ENCODE assay signal across 8 cellular contexts in genomic region chr4:98467627-98468072, GRCh38.
DNase-seq lines count a peak whose midpoint lies in the region; ATAC-seq, FAIRE-seq and TF ChIP-seq lines count a peak whose summit lies in the region.

No MANE protein-coding gene starts in this region.

- DNase-seq in H4 (ENCODE audit: low spot score) = peak; percentile 84
- peak; percentile 84 for DNase-seq in LoVo (ENCODE audit: low spot score)
- peak; percentile 74 for DNase-seq in SK-N-SH
- DNase-seq in activated naive CD4-positive, alpha-beta T cell treated with anti-CD3 and anti-CD28 coated beads, Interleukin-2, amount 50 U/mL, for 72 hours (ENCODE audit: low spot score in 2 of 2) = peak; percentile 63 to 74
- peak; percentile 59 to 94 (median 84) for DNase-seq in head of caudate nucleus
- peak in 1 of 2 donors; percentile 80 for DNase-seq in upper lobe of left lung

- peak; percentile 86 for TF ChIP-seq CTCF in SK-N-SH (IDR thresholded peaks at IDR 0.05)
- peak; percentile 57 for TF ChIP-seq CTCF in parathyroid adenoma (IDR thresholded peaks at IDR 0.05)
- peak; percentile 58 to 82 (median 73) for TF ChIP-seq CTCF in upper lobe of left lung (IDR thresholded peaks at IDR 0.05)

- H3K4me1 ChIP-seq in SK-N-SH (ENCODE audit: control insufficient read depth in 1 of 2, insufficient read depth in 2 of 2, low read depth in 1 of 2, low read length in 1 of 2) = peaks cover 0 to 4% of the 10 kb centered on the region in 2 experiments; a peak in 2 of 4 replicates
- peaks cover 3% of the 10 kb centered on the region for H3K4me1 ChIP-seq in parathyroid adenoma
- peaks cover 6 to 19% (median 14%) of the 10 kb centered on the region in 4 donors for H3K4me1 ChIP-seq in upper lobe of left lung

- H3K9me2 ChIP-seq in SK-N-SH = no peaks in the 10 kb centered on the region

- WGBS in SK-N-SH (ENCODE audit: low lambda C conversion rate) = 5% methylated on average over 20 of the region's 20 CpGs
- 1 to 2% methylated on average over 11 to 20 of the region's 20 CpGs for WGBS in upper lobe of left lung, 2 donors

- TF ChIP-seq POLR2A in upper lobe of left lung (IDR thresholded peaks at IDR 0.05) = no peak

- H3K9me3 ChIP-seq in SK-N-SH = no peaks in the 10 kb centered on the region
- no peaks in the 10 kb centered on the region for H3K9me3 ChIP-seq in parathyroid adenoma (ENCODE audit: control insufficient read depth, low read length)
- H3K9me3 ChIP-seq in upper lobe of left lung = no peaks in the 10 kb centered on the region

- H3K36me3 ChIP-seq in SK-N-SH (replicated peaks in 1 of 2; ENCODE audit: control insufficient read depth in 1 of 2, insufficient read depth in 2 of 2, low read length in 1 of 2) = peaks cover 16 to 19% of the 10 kb centered on the region in 2 experiments
- no peaks in the 10 kb centered on the region for H3K36me3 ChIP-seq in parathyroid adenoma (ENCODE audit: control insufficient read depth, insufficient read depth, low read length)
- no peaks in the 10 kb centered on the region for H3K36me3 ChIP-seq in upper lobe of left lung

- H3K27ac Mint-ChIP-seq in activated naive CD4-positive, alpha-beta T cell treated with anti-CD3 and anti-CD28 coated beads, Interleukin-2, amount 50 U/mL, for 72 hours = peak overlapping the region in 1 of 2 donors; percentile 15

- no peak overlapping the region for H2AFZ ChIP-seq in SK-N-SH (ENCODE audit: low read depth)
- H2AFZ ChIP-seq in parathyroid adenoma = peak overlapping the region; percentile 78

- TF ChIP-seq RAD21 in SK-N-SH (IDR thresholded peaks at IDR 0.05; ENCODE audit: low read length) = peak; percentile 92

- H3K4me2 ChIP-seq in SK-N-SH = peak overlapping the region; percentile 77
- peak overlapping the region; percentile 80 for H3K4me2 ChIP-seq in parathyroid adenoma (ENCODE audit: low read length)

- H3K9me3 Mint-ChIP-seq in activated naive CD4-positive, alpha-beta T cell treated with anti-CD3 and anti-CD28 coated beads, Interleukin-2, amount 50 U/mL, for 72 hours = peaks cover 0 to 3% of the 10 kb centered on the region in 2 donors

- POLR2A ChIA-PET in SK-N-SH (lab: Yijun Ruan, JAX) = interaction anchor here (1.0 kb wide), 2 partner anchors 207 to 462 kb away, joined by 3 to 4 read pairs; partner anchors contain the start of gene EIF4E

- H3K79me2 ChIP-seq in SK-N-SH (ENCODE audit: insufficient read depth) (no peaks in the 10 kb centered on the region), parathyroid adenoma (no peaks in the 10 kb centered on the region)

- CTCF ChIA-PET in SK-N-SH (lab: Yijun Ruan, JAX) = interaction anchor here (0.6 to 2.8 kb wide), 68 partner anchors 9 to 995 kb away, joined by 3 to 33 read pairs (median 4); partner anchors contain the start of genes STPG2 and TSPAN5

- no peak for TF ChIP-seq EP300 in SK-N-SH (IDR thresholded peaks at IDR 0.05; ENCODE audit: borderline replicate concordance in 1 of 2, low read depth in 1 of 2, low read length in 1 of 2)
- no peak for TF ChIP-seq EP300 in upper lobe of left lung (IDR thresholded peaks at IDR 0.05)

- H3F3A ChIP-seq in SK-N-SH (replicated peaks; ENCODE audit: insufficient read depth) = peaks cover 7% of the 10 kb centered on the region

- H3K27ac ChIP-seq in SK-N-SH (ENCODE audit: low read depth in 2 of 2, low read length in 1 of 2) (peak overlapping the region in 1 of 2 experiments; percentile 71; a peak in 2 of 4 replicates), parathyroid adenoma (no peak overlapping the region), upper lobe of left lung (no peak overlapping the region)

- H3K9ac ChIP-seq in SK-N-SH (0 out of 2 replicates have a peak overlapping the region, but pooled peaks have one; percentile 29), parathyroid adenoma (no peak overlapping the region)

- FAIRE-seq in G401.6 (lab: Jason Lieb, UNC) = peak; percentile 54

- peak overlapping the region; percentile 46 to 54; a peak in 3 of 4 replicates for H3K4me3 ChIP-seq in SK-N-SH (ENCODE audit: low read depth in 2 of 2, low read length in 1 of 2)
- peak overlapping the region; percentile 62 for H3K4me3 ChIP-seq in parathyroid adenoma (ENCODE audit: low read depth, low read length)
- H3K4me3 ChIP-seq in upper lobe of left lung = peak overlapping the region in 3 of 4 donors; percentile 25 to 45 (median 42)

- H4K20me1 ChIP-seq in SK-N-SH (ENCODE audit: insufficient read depth) = no peaks in the 10 kb centered on the region

- H3K36me3 Mint-ChIP-seq in activated naive CD4-positive, alpha-beta T cell treated with anti-CD3 and anti-CD28 coated beads, Interleukin-2, amount 50 U/mL, for 72 hours = peaks cover 19 to 26% of the 10 kb centered on the region in 2 donors

- H3K27me3 ChIP-seq in SK-N-SH (ENCODE audit: insufficient read depth) (no peaks in the 10 kb centered on the region), parathyroid adenoma (ENCODE audit: control insufficient read depth, insufficient read depth, low read length) (no peaks in the 10 kb centered on the region), upper lobe of left lung (no peaks in the 10 kb centered on the region)

- ATAC-seq in activated naive CD4-positive, alpha-beta T cell treated with anti-CD3 and anti-CD28 coated beads, Interleukin-2, amount 50 U/mL, for 72 hours = peak; percentile 88 to 94
- peak; percentile 88 to 91 for ATAC-seq in upper lobe of left lung (ENCODE audit: low FRiP score in 2 of 2)

- intact Hi-C loops in head of caudate nucleus (cut with DNase I) = loop anchor here (5.0 kb wide), 3 partner anchors 100 to 460 kb away; partner anchors contain the start of gene EIF4E

TF ChIP-seq in SK-N-SH, 30 proteins besides CTCF, POLR2A, EP300 and RAD21:
- TF ChIP-seq FOXJ3 (CRISPR knock-in tag; IDR thresholded peaks at IDR 0.05) (no peak), CHD2 (IDR thresholded peaks at IDR 0.05; ENCODE audit: low read length, partially characterized antibody) (peak; percentile 61), GABPA (IDR thresholded peaks at IDR 0.05; ENCODE audit: low read depth) (no peak), REST (IDR thresholded peaks at IDR 0.05; ENCODE audit: low read depth, low read length) (0 out of 2 replicates have a peak, but pooled peaks have one; percentile 34), MAX (IDR thresholded peaks at IDR 0.05; ENCODE audit: low read depth) (0 out of 2 replicates have a peak, but pooled peaks have one; percentile 36), TEAD4 (IDR thresholded peaks at IDR 0.05; ENCODE audit: borderline replicate concordance, insufficient read depth) (no peak), RCOR1 (IDR thresholded peaks at IDR 0.05; ENCODE audit: low read length) (peak; percentile 37; the same call in 1 of the 2 replicates), IRF3 (IDR thresholded peaks at IDR 0.05; ENCODE audit: low read depth, low read length) (no peak), USF1 (IDR thresholded peaks at IDR 0.05; ENCODE audit: borderline replicate concordance, low read depth) (no peak), SMC3 (IDR thresholded peaks at IDR 0.05; ENCODE audit: low read depth, low read length) (peak; percentile 94), POLR2AphosphoS5 (IDR thresholded peaks at IDR 0.05; ENCODE audit: low read depth, low read length) (peak; percentile 31; the same call in 1 of the 2 replicates), RXRA (IDR thresholded peaks at IDR 0.05; ENCODE audit: borderline replicate concordance, low read depth) (no peak), YY1 (IDR thresholded peaks at IDR 0.05; ENCODE audit: low read depth) (no peak), SIN3A (IDR thresholded peaks at IDR 0.05; ENCODE audit: borderline replicate concordance, low read depth, low read length) (peak; percentile 76; the same call in 1 of the 2 replicates)
